In genomic region chr4:18917689-18918088, GRCh38 we compare ENCODE assay signal across 16 cellular contexts.
DNase-seq lines count a peak whose midpoint lies in the region; ATAC-seq and TF ChIP-seq lines count a peak whose summit lies in the region.
"Had no signal": no experiment of that assay in that cellular context is flagged by ENCODE, and none has a peak within 500 bp of the region (broad histone marks: within the 10 kb centered on the region; RNA-seq: fewer than 3 reads in every experiment).

No MANE protein-coding gene starts in this region.

- no peak overlapping the region for H2BK15ac ChIP-seq in IMR-90 (ENCODE audit: low read depth, low read length)

- no peaks in the 10 kb centered on the region for H3K27me3 ChIP-seq in BJ (ENCODE audit: control insufficient read depth, insufficient read depth, low read length)
- H3K27me3 ChIP-seq in IMR-90 (ENCODE audit: control insufficient read depth, insufficient read depth, low read length): no peaks in the 10 kb centered on the region
- H3K27me3 ChIP-seq in brain microvascular endothelial cell (replicated peaks): no peaks in the 10 kb centered on the region
- H3K27me3 ChIP-seq in foreskin keratinocyte: no peaks in the 10 kb centered on the region

- H3K27ac ChIP-seq in IMR-90 (ENCODE audit: insufficient read depth, low read length) (no peak overlapping the region), brain microvascular endothelial cell (no peak overlapping the region), foreskin keratinocyte (no peak overlapping the region)
- H3K27ac ChIP-seq: PC-9, SK-N-MC had no signal

- no peak overlapping the region for H2AK5ac ChIP-seq in IMR-90 (ENCODE audit: low read depth, low read length)

- TF ChIP-seq CTCF in BJ (IDR thresholded peaks at IDR 0.05; ENCODE audit: insufficient read depth, low read depth, low read length) (no peak), IMR-90 (conservative IDR thresholded peaks at IDR 0.05; ENCODE audit: low read depth, low read length) (no peak), brain microvascular endothelial cell (IDR thresholded peaks at IDR 0.05; ENCODE audit: low read depth, low read length, missing control alignments) (no peak), foreskin keratinocyte (conservative IDR thresholded peaks at IDR 0.05) (no peak)

- no TSS peak for BruUV-seq in IMR-90 (replicated peaks; lab: Mats Ljungman, UMichigan)

- in situ Hi-C loops in IMR-90 (cut with MboI; ENCODE audit: low sequenced_read_pairs): no loop called here
- in situ Hi-C loops in brain microvascular endothelial cell (cut with HindIII; ENCODE audit: low pct_ligation_motif_present, low sequenced_read_pairs): no loop called here

- H2AK9ac ChIP-seq in IMR-90 (replicated peaks; ENCODE audit: low read depth, low read length, poor library complexity): no peak overlapping the region

- no peak overlapping the region for H2BK20ac ChIP-seq in IMR-90 (ENCODE audit: low read depth, low read length)

- no peak overlapping the region for H3K56ac ChIP-seq in IMR-90 (ENCODE audit: extremely low read depth, insufficient read depth, low read length)

- DNase-seq in BJ (ENCODE audit: low read depth) (peak; percentile 65), IMR-90 (peak; percentile 23), brain microvascular endothelial cell (peak; percentile 88), foreskin keratinocyte (peak; percentile 61 to 80), DMS79 treated with DMSO at 0.1 percent for 48 hours (lab: John Stamatoyannopoulos, UW) (no peak), posterior vena cava (ENCODE audit: low spot score) (no peak), occipital lobe (lab: John Stamatoyannopoulos, UW) (no peak)
- DNase-seq: COR-L47, Kasumi-1, NCI-H187, NCI-H2171, NCI-H748 treated with DMSO at 0.1 percent for 48 hours, PC-9, Right ventricle myocardium superior had no signal

- H3K9me1 ChIP-seq in IMR-90 (ENCODE audit: insufficient read depth, low read length): no peaks in the 10 kb centered on the region

- H3K4me1 ChIP-seq in IMR-90 (ENCODE audit: control insufficient read depth, insufficient read depth, low read length) (no peaks in the 10 kb centered on the region), foreskin keratinocyte (peaks cover 13% of the 10 kb centered on the region)

- H3K23ac ChIP-seq in IMR-90 (ENCODE audit: low read depth, low read length): no peak overlapping the region

- no peak overlapping the region for H3K9ac ChIP-seq in IMR-90 (ENCODE audit: low read depth, low read length)

- no peak overlapping the region for H3K14ac ChIP-seq in IMR-90 (replicated peaks; ENCODE audit: low read depth, low read length)

- H3K18ac ChIP-seq in IMR-90 (ENCODE audit: low read depth, low read length): no peak overlapping the region

- H4K5ac ChIP-seq in IMR-90 (ENCODE audit: low read depth, low read length): no peak overlapping the region

- no peak overlapping the region for H3K4ac ChIP-seq in IMR-90 (ENCODE audit: low read depth, low read length)

- TF ChIP-seq POLR2A in IMR-90 (IDR thresholded peaks at IDR 0.05; ENCODE audit: low read depth, low read length): no peak

- no peak for ATAC-seq in IMR-90 (ENCODE audit: low read depth)
- no peak for ATAC-seq in foreskin keratinocyte
- ATAC-seq in HG03469 (IDR thresholded peaks at IDR 0.05; ENCODE audit: unreplicated experiment): no peak

- H3K9me3 ChIP-seq in IMR-90 (ENCODE audit: control insufficient read depth, insufficient read depth, low read length): 0 out of 2 replicates have a peak, but pooled peaks cover 2% of the 10 kb centered on the region

- TF ChIP-seq RAD21 in IMR-90 (IDR thresholded peaks at IDR 0.05; ENCODE audit: low read length): no peak

- H3K4me3 ChIP-seq in BJ (ENCODE audit: low read depth, low read length) (no peak overlapping the region), IMR-90 (ENCODE audit: insufficient read depth, low read depth, low read length) (no peak overlapping the region), brain microvascular endothelial cell (ENCODE audit: low read depth, low read length) (no peak overlapping the region)
- H3K4me3 ChIP-seq: PC-9, SK-N-MC had no signal

- intact Hi-C loops in IMR-90 (cut with micrococcal nuclease): no loop called here
- intact Hi-C loops in posterior vena cava (cut with DNase I): no loop called here

- no peaks in the 10 kb centered on the region for H4K20me1 ChIP-seq in IMR-90 (ENCODE audit: insufficient read depth, low read length)

- H4K8ac ChIP-seq in IMR-90 (ENCODE audit: low read depth in 2 of 2, low read length in 2 of 2): no peak overlapping the region

- no peak overlapping the region for H3K4me2 ChIP-seq in IMR-90 (ENCODE audit: low read depth, low read length)
- H3K4me2 ChIP-seq: PC-9 had no signal

- H2BK120ac ChIP-seq in IMR-90 (ENCODE audit: low read depth, low read length): no peak overlapping the region

- CTCF ChIA-PET in BJ (lab: Yijun Ruan, JAX): interaction anchor here (2.1 kb wide), 1 partner anchor 17 kb away, joined by 6 read pairs; no protein-coding TSS in a partner anchor
- CTCF ChIA-PET in IMR-90 (lab: Yijun Ruan, JAX): no interaction called here

- no peak overlapping the region for H2BK5ac ChIP-seq in IMR-90 (ENCODE audit: low read depth, low read length, poor library complexity, severe bottlenecking)

- H2AFZ ChIP-seq in IMR-90 (replicated peaks; ENCODE audit: low read length, poor library complexity): no peak overlapping the region
- H2AFZ ChIP-seq: PC-9 had no signal

- H4K91ac ChIP-seq in IMR-90 (ENCODE audit: insufficient read depth, low read depth, low read length): no peak overlapping the region

- dilution Hi-C loops in IMR-90 (cut with HindIII; ENCODE audit: low sequenced_read_pairs, unreplicated experiment): no loop called here

- H3K36me3 ChIP-seq in BJ (ENCODE audit: control insufficient read depth, insufficient read depth, low read length) (no peaks in the 10 kb centered on the region), IMR-90 (ENCODE audit: control insufficient read depth, insufficient read depth, low read length) (no peaks in the 10 kb centered on the region), brain microvascular endothelial cell (replicated peaks) (no peaks in the 10 kb centered on the region)

- POLR2A ChIA-PET in BJ (lab: Charles Lee) (no interaction called here), IMR-90 (lab: Charles Lee; ENCODE audit: unreplicated experiment) (no interaction called here)

- no peaks in the 10 kb centered on the region for H3K79me1 ChIP-seq in IMR-90 (ENCODE audit: low read depth in 1 of 2, low read length in 2 of 2)

TF ChIP-seq in IMR-90, 13 proteins besides CTCF, POLR2A, EP300 and RAD21:
- TF ChIP-seq CEBPB (IDR thresholded peaks at IDR 0.05; ENCODE audit: low read depth, low read length) (no peak), BHLHE40 (IDR thresholded peaks at IDR 0.05; ENCODE audit: low read depth, low read length) (no peak)

Comparison
In these comparisons a context has a peak if more than half of its experiments do, and no peak if none do; other contexts are left out.
1. DNase-seq: peak in BJ (single experiment), IMR-90 (single experiment), brain microvascular endothelial cell (single experiment) and foreskin keratinocyte (2 of 2); none in DMS79 treated with DMSO at 0.1 percent for 48 hours (single experiment), posterior vena cava (single experiment) and occipital lobe (single experiment).